In genomic region chr6:3838992-3839867, GRCh38 we compare ENCODE assay signal across 1 cellular context.
TF ChIP-seq lines count a peak whose summit lies in the region.

No MANE protein-coding gene starts in this region.

TF ChIP-seq in HepG2, 621 proteins besides CTCF, POLR2A, EP300 and RAD21 (continued from another document and continues in another):
- TF ChIP-seq HIC2 (CRISPR knock-in tag; IDR thresholded peaks at IDR 0.05; ENCODE audit: low read depth) (peak; percentile 73), SRSF9 (IDR thresholded peaks at IDR 0.05; ENCODE audit: borderline replicate concordance, insufficient read depth, low read depth, low read length, poor library complexity, severe bottlenecking) (no peak), ZNF282 (IDR thresholded peaks at IDR 0.05; ENCODE audit: partially characterized antibody) (no peak), ZNF709 (CRISPR knock-in tag; IDR thresholded peaks at IDR 0.05) (peak; percentile 99), GABPB1 (CRISPR knock-in tag; IDR thresholded peaks at IDR 0.05) (peak; percentile 24; the same call in 1 of the 2 replicates), YEATS4 (CRISPR knock-in tag; IDR thresholded peaks at IDR 0.05; ENCODE audit: borderline replicate concordance) (no peak), ZNF138 (CRISPR knock-in tag; IDR thresholded peaks at IDR 0.05; ENCODE audit: low read depth) (no peak), CCDC6 (CRISPR knock-in tag; IDR thresholded peaks at IDR 0.05) (no peak), ZFP91 (CRISPR knock-in tag; IDR thresholded peaks at IDR 0.05; ENCODE audit: borderline replicate concordance) (no peak; the same call in 1 of the 2 replicates), ZNF703 (CRISPR knock-in tag; IDR thresholded peaks at IDR 0.05; ENCODE audit: borderline replicate concordance) (no peak), ZNF496 (CRISPR knock-in tag; IDR thresholded peaks at IDR 0.05; ENCODE audit: insufficient replicate concordance) (no peak), ATF3 (CRISPR knock-in tag; IDR thresholded peaks at IDR 0.05) (no peak), GLI4 (CRISPR knock-in tag; IDR thresholded peaks at IDR 0.05; ENCODE audit: borderline replicate concordance) (no peak), PRMT3 (CRISPR knock-in tag; IDR thresholded peaks at IDR 0.05; ENCODE audit: borderline replicate concordance, low read depth) (no peak), ZNF646 (CRISPR knock-in tag; IDR thresholded peaks at IDR 0.05) (no peak), CAMTA2 (CRISPR knock-in tag; IDR thresholded peaks at IDR 0.05; ENCODE audit: borderline replicate concordance) (no peak), E2F2 (CRISPR knock-in tag; IDR thresholded peaks at IDR 0.05; ENCODE audit: borderline replicate concordance) (no peak), MIER2 (CRISPR knock-in tag; IDR thresholded peaks at IDR 0.05) (0 out of 2 replicates have a peak, but pooled peaks have one; percentile 35), ZFP41 (CRISPR knock-in tag; IDR thresholded peaks at IDR 0.05; ENCODE audit: borderline replicate concordance) (peak; percentile 66; the same call in 1 of the 2 replicates), FUBP1 (CRISPR knock-in tag; IDR thresholded peaks at IDR 0.05; ENCODE audit: borderline replicate concordance) (no peak), ZNF672 (CRISPR knock-in tag; IDR thresholded peaks at IDR 0.05) (no peak), NRL (CRISPR knock-in tag; IDR thresholded peaks at IDR 0.05; ENCODE audit: borderline replicate concordance) (no peak), ZNF790 (CRISPR knock-in tag; IDR thresholded peaks at IDR 0.05; ENCODE audit: borderline replicate concordance) (no peak; the same call in 1 of the 2 replicates), ZNF329 (CRISPR knock-in tag; IDR thresholded peaks at IDR 0.05; ENCODE audit: low read depth) (no peak), HOXA7 (CRISPR knock-in tag; IDR thresholded peaks at IDR 0.05) (no peak), ZFYVE20 (CRISPR knock-in tag; IDR thresholded peaks at IDR 0.05; ENCODE audit: borderline replicate concordance, low read depth) (no peak), NR2F2 (IDR thresholded peaks at IDR 0.05; ENCODE audit: borderline replicate concordance, low read depth) (peak; percentile 70; the same call in 1 of the 2 replicates), IKZF4 (CRISPR knock-in tag; IDR thresholded peaks at IDR 0.05; ENCODE audit: borderline replicate concordance, low read depth, not compliant biosample characterization) (peak; percentile 58), ZMYM3 (CRISPR knock-in tag; IDR thresholded peaks at IDR 0.05) (peak; percentile 54; the same call in 1 of the 2 replicates), ZFP37 (CRISPR knock-in tag; IDR thresholded peaks at IDR 0.05; ENCODE audit: borderline replicate concordance) (no peak), TFDP1 (CRISPR knock-in tag; IDR thresholded peaks at IDR 0.05; ENCODE audit: borderline replicate concordance) (no peak), ZNF205 (CRISPR knock-in tag; IDR thresholded peaks at IDR 0.05) (peak; percentile 97), ZNF737 (CRISPR knock-in tag; IDR thresholded peaks at IDR 0.05; ENCODE audit: borderline replicate concordance) (no peak), ZFX (CRISPR knock-in tag; IDR thresholded peaks at IDR 0.05; ENCODE audit: low read depth) (no peak; the same call in 1 of the 2 replicates), PHF5A (CRISPR knock-in tag; IDR thresholded peaks at IDR 0.05; ENCODE audit: low read depth, unreplicated experiment) (peak; percentile 46), ASH2L (IDR thresholded peaks at IDR 0.05; ENCODE audit: insufficient read length, low read depth, low read length) (no peak), ZNF619 (CRISPR knock-in tag; IDR thresholded peaks at IDR 0.05) (no peak), CENPBD1 (CRISPR knock-in tag; IDR thresholded peaks at IDR 0.05; ENCODE audit: borderline replicate concordance, low read depth) (no peak), CEBPB (IDR thresholded peaks at IDR 0.05; ENCODE audit: borderline replicate concordance, low read depth, low read length) (peak; percentile 29; the same call in 1 of the 2 replicates), SOX13 (IDR thresholded peaks at IDR 0.05) (peak; percentile 38; the same call in 1 of the 2 replicates), SOX13 (CRISPR knock-in tag; conservative IDR thresholded peaks at IDR 0.05 in 1 of 2, IDR thresholded peaks at IDR 0.05 in 1 of 2) (peak in 1 of 2 experiments; percentile 75; a peak in 2 of 4 replicates), HBP1 (CRISPR knock-in tag; IDR thresholded peaks at IDR 0.05; ENCODE audit: low read depth) (no peak)
